In genomic region chr1:44485229-44485932, GRCh38 we compare ENCODE assay signal across 9 cellular contexts.
DNase-seq lines count a peak whose midpoint lies in the region; ATAC-seq lines count a peak whose summit lies in the region.
"Had no signal": no experiment of that assay in that cellular context is flagged by ENCODE, and none has a peak within 500 bp of the region (broad histone marks: within the 10 kb centered on the region; RNA-seq: fewer than 3 reads in every experiment).

No MANE protein-coding gene starts in this region.

- H3K27me3 ChIP-seq in layer of hippocampus (ENCODE audit: control insufficient read depth, insufficient read depth, low read length): no peaks in the 10 kb centered on the region

- ATAC-seq in GM19397 (IDR thresholded peaks at IDR 0.05; ENCODE audit: unreplicated experiment) (no peak), HG02840 (IDR thresholded peaks at IDR 0.05; ENCODE audit: low FRiP score, unreplicated experiment) (no peak)

- DNase-seq in AG08395 (ENCODE audit: low spot score): peak; percentile 59
- peak; percentile 96 for DNase-seq in LHCN-M2 (ENCODE audit: low read depth)
- peak; percentile 24 for DNase-seq in amniotic stem cell (lab: John Stamatoyannopoulos, UW)
- DNase-seq in activated CD4-positive, alpha-beta T cell treated with anti-CD3 and anti-CD28 coated beads, Interleukin-2, amount 50 U/mL, for 48 hours: no peak
- DNase-seq in iPS-NIHi11 (ENCODE audit: low spot score): no peak

- peak overlapping the region; percentile 2 for H3K27ac ChIP-seq in layer of hippocampus (ENCODE audit: low read depth, low read length)
- H3K27ac ChIP-seq: parathyroid adenoma had no signal

Comparison
In these comparisons a context has a peak if more than half of its experiments do, and no peak if none do; other contexts are left out.
1. DNase-seq: peak in AG08395 (single experiment), LHCN-M2 (single experiment) and amniotic stem cell (single experiment); none in activated CD4-positive, alpha-beta T cell treated with anti-CD3 and anti-CD28 coated beads, Interleukin-2, amount 50 U/mL, for 48 hours (0 of 2) and iPS-NIHi11 (single experiment).